23 cellular contexts compared by ENCODE assay signal in the genomic region with DNA sequence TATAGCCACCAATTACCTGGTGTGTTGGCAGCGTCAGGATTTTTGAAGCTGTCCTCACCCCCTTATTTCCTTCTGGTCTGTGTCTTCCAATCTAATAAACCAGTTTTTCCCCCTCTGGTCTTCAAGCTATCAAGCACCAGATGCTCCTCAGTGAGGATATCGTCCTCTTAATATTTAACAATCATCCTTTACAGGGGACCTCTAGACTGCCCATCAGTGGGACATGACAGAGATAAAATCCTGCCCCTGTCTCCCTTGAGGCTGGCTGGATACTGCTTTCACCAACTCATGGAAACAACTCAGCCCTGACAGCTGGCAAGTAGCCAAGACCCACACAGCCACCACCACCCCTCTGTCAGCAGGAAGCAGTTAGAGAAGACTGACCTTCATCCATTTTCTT.
DNase-seq lines count a peak whose midpoint lies in the region; ATAC-seq, FAIRE-seq and TF ChIP-seq lines count a peak whose summit lies in the region.
"Had no signal": no experiment of that assay in that cellular context is flagged by ENCODE, and none has a peak within 500 bp of the region (broad histone marks: within the 10 kb centered on the region; RNA-seq: fewer than 3 reads in every experiment).

No MANE protein-coding gene starts in this region.

- CTCF ChIA-PET in HepG2 (lab: Yijun Ruan, JAX; ENCODE audit: low intra/inter-chr PET ratio, low total read pairs) = no interaction called here

- no peak for TF ChIP-seq CTCF in HepG2 (CRISPR knock-in tag; IDR thresholded peaks at IDR 0.05)
- no peak for TF ChIP-seq CTCF in right lobe of liver (IDR thresholded peaks at IDR 0.05)
- no peak for TF ChIP-seq CTCF in vagina (IDR thresholded peaks at IDR 0.05)

- H2AFZ ChIP-seq in HepG2 (ENCODE audit: low read length) = no peak overlapping the region

- H3K9me3 ChIP-seq in HepG2 (ENCODE audit: low read length) (no peaks in the 10 kb centered on the region), right lobe of liver (no peaks in the 10 kb centered on the region), vagina (no peaks in the 10 kb centered on the region)
- H3K9me3 ChIP-seq: Peyer's patch had no signal

- no TSS peak for BruUV-seq in HepG2 (replicated peaks; lab: Mats Ljungman, UMichigan)

- no peak overlapping the region for H3K9ac ChIP-seq in HepG2 (ENCODE audit: insufficient read depth, low read depth, low read length)

- H3K4me3 ChIP-seq in HepG2 (replicated peaks in 1 of 3; ENCODE audit: insufficient read depth in 1 of 3, low read depth in 2 of 3, low read length in 3 of 3) (no peak overlapping the region), right lobe of liver (no peak overlapping the region), vagina (no peak overlapping the region)
- H3K4me3 ChIP-seq: Peyer's patch had no signal

- no peak overlapping the region for H3K27ac ChIP-seq in HepG2 (ENCODE audit: extremely low read length, insufficient read depth, low read length)
- H3K27ac ChIP-seq in right lobe of liver = no peak overlapping the region
- no peak overlapping the region for H3K27ac ChIP-seq in vagina
- H3K27ac ChIP-seq: 22Rv1, Peyer's patch had no signal

- H4K20me1 ChIP-seq in HepG2 (ENCODE audit: insufficient read depth, low read length) = no peaks in the 10 kb centered on the region

- FAIRE-seq in HepG2 (lab: Jason Lieb, UNC) = no peak
- FAIRE-seq: GM12892, GM18507, H1 had no signal

- 2% methylated on average over 2 of the region's 2 CpGs for WGBS in HepG2 (ENCODE audit: low lambda C conversion rate)
- WGBS in right lobe of liver (ENCODE audit: insufficient coverage, low coverage, low lambda C conversion rate, missing lambda C conversion rate) = 22% methylated on average over 2 of the region's 2 CpGs

- in situ Hi-C loops in HepG2 (cut with HindIII; ENCODE audit: extremely low pct_ligation_motif_present, low pct_unique_long_range_greater_than_20kb) = no loop called here

- intact Hi-C loops in HepG2 (cut with micrococcal nuclease; ENCODE audit: unreplicated experiment) (no loop called here), right lobe of liver (cut with DNase I) (no loop called here), vagina (cut with DNase I) (no loop called here)

- H3K27me3 ChIP-seq in HepG2 (ENCODE audit: control insufficient read depth in 1 of 2, insufficient read depth in 2 of 2, low read length in 2 of 2) (no peaks in the 10 kb centered on the region; a peak in 1 of 5 replicates), right lobe of liver (no peaks in the 10 kb centered on the region), vagina (no peaks in the 10 kb centered on the region)
- H3K27me3 ChIP-seq: Peyer's patch had no signal

- TF ChIP-seq RAD21 in HepG2 (CRISPR knock-in tag; IDR thresholded peaks at IDR 0.05) = no peak

- TF ChIP-seq EP300 in HepG2 (IDR thresholded peaks at IDR 0.05; ENCODE audit: low read depth in 2 of 2, low read length in 2 of 2) (no peak), HepG2 (CRISPR knock-in tag; IDR thresholded peaks at IDR 0.05; ENCODE audit: borderline replicate concordance) (no peak)

- DNase-seq in DMS53 (lab: John Stamatoyannopoulos, UW) (peak; percentile 4), DMS53 treated with DMSO at 0.1 percent for 48 hours (lab: John Stamatoyannopoulos, UW; ENCODE audit: unreplicated experiment) (no peak), HepG2 (ENCODE audit: low spot score) (no peak), right lobe of liver (no peak), astrocyte of the hippocampus (ENCODE audit: low read depth, low spot score) (peak; percentile 1), vagina (ENCODE audit: extremely low spot score in 2 of 2) (no peak), A172 (ENCODE audit: low spot score) (no peak), C1 segment of cervical spinal cord (lab: John Stamatoyannopoulos, UW) (no peak)
- DNase-seq: CD4-positive, alpha-beta T cell; DMS79; KG1; NCI-H146; NCI-H2227 treated with DMSO at 0.1 percent for 48 hours; NCI-H524 treated with DMSO at 0.1 percent for 48 hours; NK-92 treated with Interleukin-12 subunit alpha and Interleukin-12 subunit beta, amount 100 ng/mL, for 24 hours; Peyer's patch; T-helper 1 cell; T-helper 9 cell had no signal

- H3K36me3 ChIP-seq in HepG2 (replicated peaks in 1 of 2; ENCODE audit: control insufficient read depth in 1 of 2, insufficient read depth in 2 of 2, low read length in 2 of 2) = no peaks in the 10 kb centered on the region
- H3K36me3 ChIP-seq in right lobe of liver = no peaks in the 10 kb centered on the region
- no peaks in the 10 kb centered on the region for H3K36me3 ChIP-seq in vagina
- H3K36me3 ChIP-seq: Peyer's patch had no signal

- H3K4me1 ChIP-seq in HepG2 (ENCODE audit: insufficient read depth, low read length) (no peaks in the 10 kb centered on the region), right lobe of liver (no peaks in the 10 kb centered on the region), vagina (no peaks in the 10 kb centered on the region)
- H3K4me1 ChIP-seq: Peyer's patch had no signal

- ATAC-seq in HepG2 (no peak), right lobe of liver (no peak)
- ATAC-seq: Right ventricle myocardium inferior had no signal

- TF ChIP-seq POLR2A in HepG2 (IDR thresholded peaks at IDR 0.05; ENCODE audit: insufficient read depth in 1 of 2, low read depth in 2 of 2, low read length in 2 of 2) (no peak), right lobe of liver (IDR thresholded peaks at IDR 0.05) (no peak), vagina (IDR thresholded peaks at IDR 0.05) (no peak)

- POLR2A ChIA-PET in HepG2 (lab: Yijun Ruan, JAX) = no interaction called here

- H3K4me2 ChIP-seq in HepG2 (ENCODE audit: low read depth, low read length) = no peak overlapping the region

- H3K79me2 ChIP-seq in HepG2 (ENCODE audit: insufficient read depth, low read length) = no peaks in the 10 kb centered on the region

TF ChIP-seq in HepG2, 621 proteins besides CTCF, POLR2A, EP300 and RAD21:
- TF ChIP-seq ZNF556 (CRISPR knock-in tag; IDR thresholded peaks at IDR 0.05; ENCODE audit: borderline replicate concordance) (no peak), LCORL (IDR thresholded peaks at IDR 0.05) (0 out of 2 replicates have a peak, but pooled peaks have one; percentile 21), LCORL (CRISPR knock-in tag; IDR thresholded peaks at IDR 0.05) (no peak)
- TF ChIP-seq, protein P1, sequence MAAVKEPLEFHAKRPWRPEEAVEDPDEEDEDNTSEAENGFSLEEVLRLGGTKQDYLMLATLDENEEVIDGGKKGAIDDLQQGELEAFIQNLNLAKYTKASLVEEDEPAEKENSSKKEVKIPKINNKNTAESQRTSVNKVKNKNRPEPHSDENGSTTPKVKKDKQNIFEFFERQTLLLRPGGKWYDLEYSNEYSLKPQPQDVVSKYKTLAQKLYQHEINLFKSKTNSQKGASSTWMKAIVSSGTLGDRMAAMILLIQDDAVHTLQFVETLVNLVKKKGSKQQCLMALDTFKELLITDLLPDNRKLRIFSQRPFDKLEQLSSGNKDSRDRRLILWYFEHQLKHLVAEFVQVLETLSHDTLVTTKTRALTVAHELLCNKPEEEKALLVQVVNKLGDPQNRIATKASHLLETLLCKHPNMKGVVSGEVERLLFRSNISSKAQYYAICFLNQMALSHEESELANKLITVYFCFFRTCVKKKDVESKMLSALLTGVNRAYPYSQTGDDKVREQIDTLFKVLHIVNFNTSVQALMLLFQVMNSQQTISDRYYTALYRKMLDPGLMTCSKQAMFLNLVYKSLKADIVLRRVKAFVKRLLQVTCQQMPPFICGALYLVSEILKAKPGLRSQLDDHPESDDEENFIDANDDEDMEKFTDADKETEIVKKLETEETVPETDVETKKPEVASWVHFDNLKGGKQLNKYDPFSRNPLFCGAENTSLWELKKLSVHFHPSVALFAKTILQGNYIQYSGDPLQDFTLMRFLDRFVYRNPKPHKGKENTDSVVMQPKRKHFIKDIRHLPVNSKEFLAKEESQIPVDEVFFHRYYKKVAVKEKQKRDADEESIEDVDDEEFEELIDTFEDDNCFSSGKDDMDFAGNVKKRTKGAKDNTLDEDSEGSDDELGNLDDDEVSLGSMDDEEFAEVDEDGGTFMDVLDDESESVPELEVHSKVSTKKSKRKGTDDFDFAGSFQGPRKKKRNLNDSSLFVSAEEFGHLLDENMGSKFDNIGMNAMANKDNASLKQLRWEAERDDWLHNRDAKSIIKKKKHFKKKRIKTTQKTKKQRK (IDR thresholded peaks at IDR 0.05; ENCODE audit: low read length) = no peak

Comparison
In these comparisons a context has a peak if more than half of its experiments do, and no peak if none do; other contexts are left out.
1. DNase-seq: peak in DMS53 (single experiment) and astrocyte of the hippocampus (single experiment); none in DMS53 treated with DMSO at 0.1 percent for 48 hours (single experiment), HepG2 (single experiment), right lobe of liver (0 of 3), vagina (0 of 2), A172 (single experiment) and C1 segment of cervical spinal cord (0 of 14).